2 cellular contexts compared by ENCODE assay signal in genomic region chr19:14004619-14005380, GRCh38.
TF ChIP-seq lines count a peak whose summit lies in the region.

No MANE protein-coding gene starts in this region.

TF ChIP-seq in IMR-90, 13 proteins besides CTCF, POLR2A, EP300 and RAD21:
- TF ChIP-seq USF2 (IDR thresholded peaks at IDR 0.05; ENCODE audit: low read depth, low read length) (peak; percentile 42), CHD1 (IDR thresholded peaks at IDR 0.05; ENCODE audit: low read depth, low read length) (no peak), MAFK (IDR thresholded peaks at IDR 0.05; ENCODE audit: low read depth, low read length) (no peak)

TF ChIP-seq in GM12878, 131 proteins besides CTCF, POLR2A, EP300 and RAD21:
- peak; percentile 24; the same call in 1 of the 2 replicates for TF ChIP-seq CREB1 (IDR thresholded peaks at IDR 0.05; ENCODE audit: low read depth)
- TF ChIP-seq DPF2 (IDR thresholded peaks at IDR 0.05): peak; percentile 38
- TF ChIP-seq NBN (IDR thresholded peaks at IDR 0.05): 0 out of 2 replicates have a peak, but pooled peaks have one; percentile 58
- TF ChIP-seq ETV6 (conservative IDR thresholded peaks at IDR 0.05 in 1 of 2, IDR thresholded peaks at IDR 0.05 in 1 of 2; ENCODE audit: borderline replicate concordance in 1 of 2, low read depth in 1 of 2): peak in 1 of 2 experiments; percentile 33; a peak in 1 of 4 replicates
- TF ChIP-seq ZBTB33 (IDR thresholded peaks at IDR 0.05): no peak
- TF ChIP-seq MAX (IDR thresholded peaks at IDR 0.05; ENCODE audit: low read depth, low read length): peak; percentile 61; the same call in 1 of the 2 replicates
- peak; percentile 92 for TF ChIP-seq SPI1 (IDR thresholded peaks at IDR 0.05; ENCODE audit: borderline replicate concordance, insufficient read depth, low read depth, low read length)
- peak; percentile 92 for TF ChIP-seq MLLT1 (IDR thresholded peaks at IDR 0.05)
- TF ChIP-seq ZNF384 (IDR thresholded peaks at IDR 0.05; ENCODE audit: borderline replicate concordance, low read depth, low read length): no peak
- TF ChIP-seq IRF4 (IDR thresholded peaks at IDR 0.05; ENCODE audit: low read depth, low read length): peak; percentile 57; the same call in 1 of the 2 replicates
- TF ChIP-seq NKRF (conservative IDR thresholded peaks at IDR 0.05): 0 out of 2 replicates have a peak, but pooled peaks have one; percentile 32
- no peak for TF ChIP-seq BACH1 (IDR thresholded peaks at IDR 0.05; ENCODE audit: borderline replicate concordance)
- TF ChIP-seq ATF3 (IDR thresholded peaks at IDR 0.05; ENCODE audit: borderline replicate concordance, extremely low read depth, low read depth, low read length): 0 out of 2 replicates have a peak, but pooled peaks have one; percentile 5
- peak; percentile 34; the same call in 1 of the 2 replicates for TF ChIP-seq MTA3 (IDR thresholded peaks at IDR 0.05; ENCODE audit: borderline replicate concordance, low read length)
- TF ChIP-seq PML (IDR thresholded peaks at IDR 0.05; ENCODE audit: low read length): 0 out of 2 replicates have a peak, but pooled peaks have one; percentile 42
- peak; percentile 90 for TF ChIP-seq RELB (IDR thresholded peaks at IDR 0.05; ENCODE audit: low read depth)
- TF ChIP-seq USF2 (IDR thresholded peaks at IDR 0.05; ENCODE audit: borderline replicate concordance, low read depth, low read length): peak; percentile 69
- peak; percentile 9 for TF ChIP-seq MEF2B (IDR thresholded peaks at IDR 0.05; ENCODE audit: partially characterized antibody, poor library complexity, severe bottlenecking)
- peak; percentile 16; the same call in 1 of the 2 replicates for TF ChIP-seq ATF7 (IDR thresholded peaks at IDR 0.05; ENCODE audit: low read depth)
- peak; percentile 94 for TF ChIP-seq RAD51 (IDR thresholded peaks at IDR 0.05)
- 0 out of 2 replicates have a peak, but pooled peaks have one; percentile 35 for TF ChIP-seq HSF1 (IDR thresholded peaks at IDR 0.05; ENCODE audit: low read depth, low read length)
- TF ChIP-seq BMI1 (IDR thresholded peaks at IDR 0.05; ENCODE audit: borderline replicate concordance): no peak
- peak; percentile 88 for TF ChIP-seq EED (IDR thresholded peaks at IDR 0.05; ENCODE audit: low read depth)
- TF ChIP-seq RUNX3 (IDR thresholded peaks at IDR 0.05; ENCODE audit: low read length): peak; percentile 63
- TF ChIP-seq MXI1 (IDR thresholded peaks at IDR 0.05; ENCODE audit: low read depth, low read length): peak; percentile 81
- TF ChIP-seq ZNF687 (IDR thresholded peaks at IDR 0.05): peak; percentile 96
- 0 out of 2 replicates have a peak, but pooled peaks have one; percentile 56 for TF ChIP-seq NFIC (IDR thresholded peaks at IDR 0.05; ENCODE audit: low read depth, low read length)
- TF ChIP-seq ASH2L (IDR thresholded peaks at IDR 0.05; ENCODE audit: borderline replicate concordance, low read depth): no peak
- no peak for TF ChIP-seq ZBTB40 (IDR thresholded peaks at IDR 0.05; ENCODE audit: borderline replicate concordance)
- no peak for TF ChIP-seq BCL11A (IDR thresholded peaks at IDR 0.05; ENCODE audit: low read depth, low read length)
- TF ChIP-seq IKZF2 (IDR thresholded peaks at IDR 0.05): peak; percentile 93 to 94; a peak in 3 of 4 replicates
- peak; percentile 77 for TF ChIP-seq USF1 (IDR thresholded peaks at IDR 0.05; ENCODE audit: borderline replicate concordance, extremely low read length, insufficient read depth, low read depth, low read length)
- peak; percentile 49 for TF ChIP-seq MTA2 (IDR thresholded peaks at IDR 0.05; ENCODE audit: low read depth)
